ENCODE assay signal across 7 cellular contexts in genomic region chr5:162243651-162244050, GRCh38.
"Had no signal": no experiment of that assay in that cellular context is flagged by ENCODE, and none has a peak within 500 bp of the region (broad histone marks: within the 10 kb centered on the region; RNA-seq: fewer than 3 reads in every experiment).

No MANE protein-coding gene starts in this region.

- H3K9ac ChIP-seq: GM23248 had no signal

- H3K36me3 ChIP-seq: HAP-1 had no signal

- H2AFZ ChIP-seq: GM23248 had no signal

- H3K4me3 Mint-ChIP-seq: H9, HFFc6 had no signal

- ATAC-seq: HCT116 had no signal

- H3K9me3 Mint-ChIP-seq: H9 had no signal

- H3K9me3 ChIP-seq: HAP-1 had no signal

- H3K4me3 ChIP-seq: GM23248, HAP-1 had no signal

- H3K4me1 ChIP-seq: HAP-1 had no signal

- DNase-seq: GM23248, H7, H9, HCEC 1CT, HFFc6 had no signal

- H3K27ac ChIP-seq: GM23248 had no signal

- H3K27ac Mint-ChIP-seq: H9, HFFc6 had no signal
